In the genomic region with DNA sequence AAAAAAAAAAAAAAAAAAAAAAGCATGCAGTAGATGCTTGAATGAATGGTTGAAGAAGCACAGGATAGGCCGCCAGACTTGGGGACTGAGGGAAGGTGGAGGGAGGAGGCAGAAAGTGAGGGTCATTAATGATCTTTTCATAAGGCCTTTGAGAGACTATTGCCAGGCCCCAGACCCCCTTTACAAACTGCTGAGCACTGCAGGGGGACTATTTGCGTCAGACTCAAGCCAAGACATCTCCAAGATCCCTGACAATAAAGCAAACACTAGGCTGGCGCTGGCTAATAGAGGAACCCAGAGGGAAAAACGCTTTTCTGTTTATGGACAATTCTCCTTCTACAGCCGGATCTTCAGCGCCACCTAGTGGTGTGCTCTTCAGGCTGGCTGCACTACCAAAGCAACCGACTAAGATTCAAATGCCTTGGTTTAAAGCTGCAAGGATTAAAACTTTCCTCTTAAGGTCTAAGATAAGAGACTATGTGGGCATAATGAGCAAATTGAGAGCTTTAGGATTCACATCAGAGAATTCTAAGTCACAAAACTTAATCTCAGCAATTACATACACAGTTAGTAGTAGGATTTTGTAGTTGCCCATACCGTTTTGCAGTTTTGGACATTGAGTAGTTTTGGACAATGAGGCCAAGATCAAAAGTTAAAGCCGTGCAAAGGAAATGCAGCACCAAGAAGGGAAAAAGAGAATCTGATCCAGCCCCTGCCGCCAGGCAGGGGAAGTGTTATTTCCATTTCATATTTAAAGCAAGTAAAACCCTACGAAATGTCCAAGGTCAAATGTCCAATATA, we compare ENCODE assay signal across 8 cellular contexts. TPM values are rescaled to one million over a fixed set of nuclear protein-coding genes. Genes with fewer than 3 reads are reported as not detected.
DNase-seq lines count a peak whose midpoint lies in the region; ATAC-seq and TF ChIP-seq lines count a peak whose summit lies in the region.

No MANE protein-coding gene starts in this region.

- H3K36me3 ChIP-seq in mesenchymal stem cell (ENCODE audit: control insufficient read depth in 1 of 2, insufficient read depth in 2 of 2, low read depth in 1 of 2, low read length in 2 of 2), result no peaks in the 10 kb centered on the region

- no peaks in the 10 kb centered on the region for H3K9me3 Mint-ChIP-seq in activated CD4-positive, alpha-beta memory T cell treated with anti-CD3 and anti-CD28 coated beads, Interleukin-2, amount 10 ng/mL, durations not matched to agents 7 days and 5 days
- H3K9me3 Mint-ChIP-seq in effector memory CD8-positive, alpha-beta T cell, result no peaks in the 10 kb centered on the region
- no peaks in the 10 kb centered on the region for H3K9me3 Mint-ChIP-seq in activated T-helper 2 cell treated with anti-CD3 and anti-CD28 coated beads, Interferon-gamma antibody, Interleukin-2, Interleukin-4, amounts not matched to agents 10 μg/mL and 5 μg/mL and 100 μg/mL, durations not matched to agents 14 hours and 24 hours and 36 hours

- peaks cover 2 to 7% of the 10 kb centered on the region in 2 experiments for H3K27me3 ChIP-seq in mesenchymal stem cell (ENCODE audit: control insufficient read depth in 1 of 2, insufficient read depth in 1 of 2, low read length in 2 of 2)

- no peaks in the 10 kb centered on the region for H3K9me3 ChIP-seq in mesenchymal stem cell (ENCODE audit: control insufficient read depth, low read length)

- no peaks in the 10 kb centered on the region for H3K36me3 Mint-ChIP-seq in activated CD4-positive, alpha-beta memory T cell treated with anti-CD3 and anti-CD28 coated beads, Interleukin-2, amount 10 ng/mL, durations not matched to agents 7 days and 5 days (ENCODE audit: low read depth)
- no peaks in the 10 kb centered on the region for H3K36me3 Mint-ChIP-seq in effector memory CD8-positive, alpha-beta T cell (ENCODE audit: insufficient read depth)
- H3K36me3 Mint-ChIP-seq in activated T-helper 2 cell treated with anti-CD3 and anti-CD28 coated beads, Interferon-gamma antibody, Interleukin-2, Interleukin-4, amounts not matched to agents 10 μg/mL and 5 μg/mL and 100 μg/mL, durations not matched to agents 14 hours and 24 hours and 36 hours (ENCODE audit: low read depth), result no peaks in the 10 kb centered on the region

- no peak overlapping the region for H2BK5ac ChIP-seq in mesenchymal stem cell (ENCODE audit: low read depth, low read length, poor library complexity, severe bottlenecking)

- H3K79me1 ChIP-seq in mesenchymal stem cell (replicated peaks; ENCODE audit: low read length, poor library complexity, severe bottlenecking), result no peaks in the 10 kb centered on the region

- no peak overlapping the region for H3K18ac ChIP-seq in mesenchymal stem cell (ENCODE audit: low read depth in 1 of 2, low read length in 2 of 2)

- peak; percentile 58 for ATAC-seq in effector memory CD8-positive, alpha-beta T cell (replicated peaks)

- no peaks in the 10 kb centered on the region for H3K4me1 Mint-ChIP-seq in activated CD4-positive, alpha-beta memory T cell treated with anti-CD3 and anti-CD28 coated beads, Interleukin-2, amount 10 ng/mL, durations not matched to agents 7 days and 5 days
- no peaks in the 10 kb centered on the region for H3K4me1 Mint-ChIP-seq in effector memory CD8-positive, alpha-beta T cell (ENCODE audit: low read depth in 2 of 2)
- H3K4me1 Mint-ChIP-seq in activated T-helper 2 cell treated with anti-CD3 and anti-CD28 coated beads, Interferon-gamma antibody, Interleukin-2, Interleukin-4, amounts not matched to agents 10 μg/mL and 5 μg/mL and 100 μg/mL, durations not matched to agents 14 hours and 24 hours and 36 hours (ENCODE audit: low read depth), result peaks cover 3% of the 10 kb centered on the region

- no peak overlapping the region for H3K4ac ChIP-seq in mesenchymal stem cell (ENCODE audit: low read depth in 1 of 2, low read length in 2 of 2)

- H3K23ac ChIP-seq in mesenchymal stem cell (ENCODE audit: low read length in 2 of 2), result no peak overlapping the region

- no peak overlapping the region for H2BK12ac ChIP-seq in mesenchymal stem cell (ENCODE audit: low read length in 2 of 2)

- no peak overlapping the region for H4K8ac ChIP-seq in mesenchymal stem cell (ENCODE audit: low read length)

- H3K27ac Mint-ChIP-seq in activated CD4-positive, alpha-beta memory T cell treated with anti-CD3 and anti-CD28 coated beads, Interleukin-2, amount 10 ng/mL, durations not matched to agents 7 days and 5 days, result no peak overlapping the region
- H3K27ac Mint-ChIP-seq in effector memory CD8-positive, alpha-beta T cell, result no peak overlapping the region
- H3K27ac Mint-ChIP-seq in activated T-helper 2 cell treated with anti-CD3 and anti-CD28 coated beads, Interferon-gamma antibody, Interleukin-2, Interleukin-4, amounts not matched to agents 10 μg/mL and 5 μg/mL and 100 μg/mL, durations not matched to agents 14 hours and 24 hours and 36 hours, result no peak overlapping the region

- CTCF ChIA-PET in activated CD4-positive, alpha-beta memory T cell treated with anti-CD3 and anti-CD28 coated beads, Interleukin-2, amount 10 ng/mL, durations not matched to agents 7 days and 5 days (lab: Charles Lee), result interaction anchor here (0.6 to 2.7 kb wide), 20 partner anchors 10 to 724 kb away, joined by 3 to 15 read pairs (median 3); no protein-coding TSS in a partner anchor

- H3K4me3 Mint-ChIP-seq in activated CD4-positive, alpha-beta memory T cell treated with anti-CD3 and anti-CD28 coated beads, Interleukin-2, amount 10 ng/mL, durations not matched to agents 7 days and 5 days, result no peak overlapping the region
- no peak overlapping the region for H3K4me3 Mint-ChIP-seq in effector memory CD8-positive, alpha-beta T cell
- no peak overlapping the region for H3K4me3 Mint-ChIP-seq in activated T-helper 2 cell treated with anti-CD3 and anti-CD28 coated beads, Interferon-gamma antibody, Interleukin-2, Interleukin-4, amounts not matched to agents 10 μg/mL and 5 μg/mL and 100 μg/mL, durations not matched to agents 14 hours and 24 hours and 36 hours (ENCODE audit: low read depth)

- H3K9ac ChIP-seq in mesenchymal stem cell (ENCODE audit: low read length), result no peak overlapping the region

- H2AK5ac ChIP-seq in mesenchymal stem cell (ENCODE audit: low read length, severe bottlenecking), result no peak overlapping the region

- POLR2A ChIA-PET in activated CD4-positive, alpha-beta memory T cell treated with anti-CD3 and anti-CD28 coated beads, Interleukin-2, amount 10 ng/mL, durations not matched to agents 7 days and 5 days (lab: Charles Lee), result interaction anchor here (0.6 kb wide), 1 partner anchor 760 kb away, joined by 3 read pairs; no protein-coding TSS in a partner anchor

- H2BK15ac ChIP-seq in mesenchymal stem cell (ENCODE audit: low read depth, poor library complexity, severe bottlenecking), result no peak overlapping the region

- no peak overlapping the region for H4K91ac ChIP-seq in mesenchymal stem cell (ENCODE audit: low read length)

- H2AFZ ChIP-seq in mesenchymal stem cell (ENCODE audit: low read depth, low read length), result peak overlapping the region; percentile 69

- peak; percentile 97 for TF ChIP-seq CTCF in GM12873 (IDR thresholded peaks at IDR 0.05; ENCODE audit: insufficient read depth, low read depth, low read length, missing control alignments)

- no peak overlapping the region for H3K27ac ChIP-seq in mesenchymal stem cell (ENCODE audit: low read length, poor library complexity, severe bottlenecking)

- H2BK120ac ChIP-seq in mesenchymal stem cell (ENCODE audit: low read depth, low read length), result no peak overlapping the region

- no peak overlapping the region for H3K4me2 ChIP-seq in mesenchymal stem cell (ENCODE audit: low read length, poor library complexity, severe bottlenecking)

- intact Hi-C loops in activated T-helper 2 cell treated with anti-CD3 and anti-CD28 coated beads, Interferon-gamma antibody, Interleukin-2, Interleukin-4, amounts not matched to agents 10 μg/mL and 5 μg/mL and 100 μg/mL, durations not matched to agents 14 hours and 24 hours and 36 hours (cut with micrococcal nuclease), result loop anchor here (5.0 to 10.0 kb wide), 3 partner anchors 111 to 721 kb away; partner anchors contain the start of gene TMEM178B

- H3K14ac ChIP-seq in mesenchymal stem cell (ENCODE audit: low read length in 2 of 2), result no peak overlapping the region

- no peak overlapping the region for H3K4me3 ChIP-seq in mesenchymal stem cell (ENCODE audit: insufficient read depth in 1 of 2, low read depth in 1 of 2, low read length in 2 of 2)

- peaks cover 30% of the 10 kb centered on the region for H3K27me3 Mint-ChIP-seq in activated CD4-positive, alpha-beta memory T cell treated with anti-CD3 and anti-CD28 coated beads, Interleukin-2, amount 10 ng/mL, durations not matched to agents 7 days and 5 days
- H3K27me3 Mint-ChIP-seq in effector memory CD8-positive, alpha-beta T cell, result peaks cover 10 to 31% of the 10 kb centered on the region in 2 donors
- H3K27me3 Mint-ChIP-seq in activated T-helper 2 cell treated with anti-CD3 and anti-CD28 coated beads, Interferon-gamma antibody, Interleukin-2, Interleukin-4, amounts not matched to agents 10 μg/mL and 5 μg/mL and 100 μg/mL, durations not matched to agents 14 hours and 24 hours and 36 hours (ENCODE audit: low read depth), result peaks cover 32% of the 10 kb centered on the region

- H3K4me1 ChIP-seq in mesenchymal stem cell (ENCODE audit: control insufficient read depth, insufficient read depth, low read depth, low read length), result no peaks in the 10 kb centered on the region

- WGBS in mesenchymal stem cell, result 37% methylated on average over 10 of the region's 11 CpGs

- DNase-seq in HS-27A (ENCODE audit: low read depth) (peak; percentile 20), NCI-H774 (lab: John Stamatoyannopoulos, UW) (peak; percentile 71), mesenchymal stem cell (peak; percentile 72)
- peak; percentile 64 for DNase-seq in activated CD4-positive, alpha-beta memory T cell treated with anti-CD3 and anti-CD28 coated beads, Interleukin-2, amount 10 ng/mL, durations not matched to agents 7 days and 5 days
- peak; percentile 52 to 54 (median 53) for DNase-seq in effector memory CD8-positive, alpha-beta T cell
- DNase-seq in stimulated activated CD8-positive, alpha-beta memory T cell treated with anti-CD3 and anti-CD28 coated beads, Interleukin-15, amount 100 ng/mL, for 24 hours (ENCODE audit: low read depth), result peak; percentile 28
- no peak for DNase-seq in activated T-helper 2 cell treated with anti-CD3 and anti-CD28 coated beads, Interferon-gamma antibody, Interleukin-2, Interleukin-4, amounts not matched to agents 10 μg/mL and 5 μg/mL and 100 μg/mL, durations not matched to agents 14 hours and 24 hours and 36 hours (ENCODE audit: low spot score)

RNA-seq across cellular contexts. Expression of gene AGK, which starts 17.9 kb away (rescaled TPM):
- 10 to 100 TPM; 46.9 to 50.4 TPM for total RNA-seq in activated CD4-positive, alpha-beta memory T cell treated with anti-CD3 and anti-CD28 coated beads, Interleukin-2, amount 10 ng/mL, durations not matched to agents 7 days and 5 days
- polyA plus RNA-seq in mesenchymal stem cell (2013, experiment 1 of 2), result 21.2 TPM
- polyA plus RNA-seq in mesenchymal stem cell (2013, experiment 2 of 2), result 20.9 TPM
- total RNA-seq in activated T-helper 2 cell treated with anti-CD3 and anti-CD28 coated beads, Interferon-gamma antibody, Interleukin-2, Interleukin-4, amounts not matched to agents 10 μg/mL and 5 μg/mL and 100 μg/mL, durations not matched to agents 14 hours and 24 hours and 36 hours, result 144 and 147 TPM in 2 replicates
